8 cellular contexts compared by ENCODE assay signal in the genomic region with DNA sequence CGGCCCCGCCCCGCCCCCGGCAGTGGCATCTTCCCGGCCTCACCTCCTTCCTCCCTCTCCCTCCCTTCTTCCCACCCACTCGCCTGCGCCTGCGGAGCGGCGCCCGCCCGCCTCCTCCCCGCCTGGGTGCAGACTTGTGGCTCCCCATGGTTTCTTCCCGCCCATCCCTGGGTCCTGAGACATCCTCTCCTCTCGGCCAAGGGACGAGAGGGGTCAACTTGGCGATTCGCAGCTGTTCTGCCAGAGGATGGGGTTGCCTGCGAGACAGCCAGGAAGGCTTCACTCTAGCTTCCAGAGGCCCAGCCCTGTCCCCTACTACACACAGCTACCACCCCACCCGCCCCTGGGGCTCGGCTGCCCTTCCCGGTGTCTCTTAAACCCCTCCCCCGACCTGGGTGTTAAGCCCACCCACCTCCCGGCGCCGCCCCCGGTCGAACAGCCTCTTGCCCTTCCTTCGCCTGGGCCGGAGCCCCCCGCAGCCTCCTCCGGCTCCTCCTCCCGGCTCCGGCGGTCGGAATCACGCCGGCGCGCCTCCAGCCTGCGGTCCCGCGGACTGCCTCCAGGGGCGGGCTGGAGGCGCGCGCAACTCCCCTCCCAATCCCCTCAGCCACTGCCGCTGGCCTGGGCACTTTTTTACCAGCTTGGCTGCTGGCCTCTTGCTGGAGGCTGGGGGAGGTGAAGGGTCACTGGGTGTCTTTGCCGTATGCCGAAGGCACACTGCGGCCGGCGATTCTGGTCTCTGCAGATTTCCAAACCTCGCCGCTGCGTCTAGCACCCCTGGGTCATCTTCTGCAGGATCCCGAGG. TPM values are rescaled to one million over a fixed set of nuclear protein-coding genes. Genes with fewer than 3 reads are reported as not detected.
DNase-seq lines count a peak whose midpoint lies in the region; ATAC-seq and TF ChIP-seq lines count a peak whose summit lies in the region.

No MANE protein-coding gene starts in this region.

- peaks cover 62% of the 10 kb centered on the region for H3K4me1 ChIP-seq in Panc1 (ENCODE audit: control insufficient read depth, insufficient read depth, low read length)
- H3K4me1 ChIP-seq in naive thymus-derived CD4-positive, alpha-beta T cell (ENCODE audit: control insufficient read depth in 2 of 2, insufficient read depth in 2 of 2, low read length in 2 of 2): peaks cover 43 to 50% of the 10 kb centered on the region in 2 donors

- POLR2A ChIA-PET in Panc1 (lab: Charles Lee): interaction anchor here (0.6 to 1.5 kb wide), 4 partner anchors 33 to 155 kb away, joined by 3 to 9 read pairs (median 4); a partner anchor contains a TSS
- POLR2A ChIA-PET in naive thymus-derived CD4-positive, alpha-beta T cell (lab: Charles Lee): interaction anchor here (1.1 to 7.6 kb wide), 13 partner anchors 17 to 351 kb away, joined by 3 to 130 read pairs (median 5); a partner anchor contains a TSS

- ATAC-seq in GM21423 (IDR thresholded peaks at IDR 0.05; ENCODE audit: unreplicated experiment) (peak; percentile 43), Panc1 (peak; percentile 74)
- peak; percentile 45 for ATAC-seq in naive thymus-derived CD4-positive, alpha-beta T cell
- peak; percentile 61 to 64 for ATAC-seq in stimulated activated naive B cell treated with anti-CD40 and anti-IgM and Interleukin-4, amounts not matched to agents 10 μg/mL and 1 μg/mL and 100 μg/mL, for 72 hours (replicated peaks)

- CTCF ChIA-PET in Calu3 (lab: Charles Lee) (interaction anchor here (0.5 to 3.1 kb wide), 18 partner anchors 17 to 301 kb away, joined by 3 to 23 read pairs (median 5); a partner anchor contains a TSS), Panc1 (lab: Charles Lee) (interaction anchor here (0.6 to 1.1 kb wide), 9 partner anchors 15 to 209 kb away, joined by 3 to 12 read pairs (median 4); no protein-coding TSS in a partner anchor)
- CTCF ChIA-PET in naive thymus-derived CD4-positive, alpha-beta T cell (lab: Charles Lee): interaction anchor here (0.8 to 1.9 kb wide), 9 partner anchors 16 to 224 kb away, joined by 3 to 8 read pairs (median 4); a partner anchor contains a TSS

- peak; percentile 89 for TF ChIP-seq CTCF in Calu3 (IDR thresholded peaks at IDR 0.05; ENCODE audit: unreplicated experiment)
- peak; percentile 94 for TF ChIP-seq CTCF in Panc1 (IDR thresholded peaks at IDR 0.05)

- peak overlapping the region; percentile 74 to 85 for H3K4me3 ChIP-seq in Panc1 (ENCODE audit: low read depth in 2 of 2, low read length in 2 of 2)
- peak overlapping the region; percentile 100 for H3K4me3 ChIP-seq in naive thymus-derived CD4-positive, alpha-beta T cell (ENCODE audit: low read length)

- no peaks in the 10 kb centered on the region; the same call in 1 of the 2 replicates for H3K36me3 ChIP-seq in Panc1 (ENCODE audit: control insufficient read depth, insufficient read depth, low read length)
- H3K36me3 ChIP-seq in naive thymus-derived CD4-positive, alpha-beta T cell (ENCODE audit: control insufficient read depth in 2 of 3, insufficient read depth in 3 of 3, low read length in 3 of 3): peaks cover 0 to 23% (median 0%) of the 10 kb centered on the region in 3 experiments

- in situ Hi-C loops in Panc1 (cut with HindIII; ENCODE audit: low pct_unique_long_range_greater_than_20kb, low sequenced_read_pairs): no loop called here

- H3K9me3 ChIP-seq in Panc1 (ENCODE audit: control insufficient read depth, insufficient read depth, low read depth, low read length): no peaks in the 10 kb centered on the region
- H3K9me3 ChIP-seq in naive thymus-derived CD4-positive, alpha-beta T cell (ENCODE audit: control insufficient read depth in 2 of 3, low read length in 3 of 3): no peaks in the 10 kb centered on the region

- H3K36me3 Mint-ChIP-seq in Calu3 (ENCODE audit: insufficient read depth, unreplicated experiment): peaks cover 52% of the 10 kb centered on the region
- H3K36me3 Mint-ChIP-seq in activated T-helper 1 cell treated with anti-CD3 and anti-CD28 coated beads, Interleukin-12 subunit alpha, Interleukin-12 subunit beta, Interleukin-2, Interleukin-4 antibody, amounts not matched to agents 30 ng/mL and 10 ng/mL and 1 ng/mL, durations not matched to agents 14 hours and 24 hours and 36 hours (ENCODE audit: low read depth): peaks cover 4% of the 10 kb centered on the region
- peaks cover 0 to 11% (median 4%) of the 10 kb centered on the region in 5 donors for H3K36me3 Mint-ChIP-seq in naive thymus-derived CD4-positive, alpha-beta T cell
- H3K36me3 Mint-ChIP-seq in stimulated activated naive B cell treated with anti-CD40 and anti-IgM and Interleukin-4, amounts not matched to agents 10 μg/mL and 1 μg/mL and 100 μg/mL, for 72 hours: peaks cover 11 to 17% of the 10 kb centered on the region in 2 donors

- H3K27ac Mint-ChIP-seq in Calu3 (ENCODE audit: unreplicated experiment): peak overlapping the region; percentile 97
- peak overlapping the region; percentile 95 for H3K27ac Mint-ChIP-seq in activated T-helper 1 cell treated with anti-CD3 and anti-CD28 coated beads, Interleukin-12 subunit alpha, Interleukin-12 subunit beta, Interleukin-2, Interleukin-4 antibody, amounts not matched to agents 30 ng/mL and 10 ng/mL and 1 ng/mL, durations not matched to agents 14 hours and 24 hours and 36 hours
- H3K27ac Mint-ChIP-seq in naive thymus-derived CD4-positive, alpha-beta T cell: peak overlapping the region; percentile 48 to 99 (median 93)
- H3K27ac Mint-ChIP-seq in stimulated activated naive B cell treated with anti-CD40 and anti-IgM and Interleukin-4, amounts not matched to agents 10 μg/mL and 1 μg/mL and 100 μg/mL, for 72 hours: peak overlapping the region; percentile 98

- H3K27me3 Mint-ChIP-seq in Calu3 (ENCODE audit: unreplicated experiment): no peaks in the 10 kb centered on the region
- H3K27me3 Mint-ChIP-seq in activated T-helper 1 cell treated with anti-CD3 and anti-CD28 coated beads, Interleukin-12 subunit alpha, Interleukin-12 subunit beta, Interleukin-2, Interleukin-4 antibody, amounts not matched to agents 30 ng/mL and 10 ng/mL and 1 ng/mL, durations not matched to agents 14 hours and 24 hours and 36 hours (ENCODE audit: insufficient read depth): peaks cover 2% of the 10 kb centered on the region
- H3K27me3 Mint-ChIP-seq in naive thymus-derived CD4-positive, alpha-beta T cell: no peaks in the 10 kb centered on the region
- no peaks in the 10 kb centered on the region for H3K27me3 Mint-ChIP-seq in stimulated activated naive B cell treated with anti-CD40 and anti-IgM and Interleukin-4, amounts not matched to agents 10 μg/mL and 1 μg/mL and 100 μg/mL, for 72 hours

- peak overlapping the region; percentile 94 for H3K27ac ChIP-seq in Panc1 (ENCODE audit: low read length)
- peak overlapping the region; percentile 97 for H3K27ac ChIP-seq in naive thymus-derived CD4-positive, alpha-beta T cell (ENCODE audit: low read depth, low read length)

- peaks cover 48% of the 10 kb centered on the region for H3K4me1 Mint-ChIP-seq in Calu3 (ENCODE audit: low read depth, unreplicated experiment)
- H3K4me1 Mint-ChIP-seq in activated T-helper 1 cell treated with anti-CD3 and anti-CD28 coated beads, Interleukin-12 subunit alpha, Interleukin-12 subunit beta, Interleukin-2, Interleukin-4 antibody, amounts not matched to agents 30 ng/mL and 10 ng/mL and 1 ng/mL, durations not matched to agents 14 hours and 24 hours and 36 hours (ENCODE audit: low read depth): peaks cover 38% of the 10 kb centered on the region
- H3K4me1 Mint-ChIP-seq in naive thymus-derived CD4-positive, alpha-beta T cell: peaks cover 37 to 57% (median 52%) of the 10 kb centered on the region in 7 donors
- peaks cover 41 to 62% of the 10 kb centered on the region in 2 donors for H3K4me1 Mint-ChIP-seq in stimulated activated naive B cell treated with anti-CD40 and anti-IgM and Interleukin-4, amounts not matched to agents 10 μg/mL and 1 μg/mL and 100 μg/mL, for 72 hours

- no peaks in the 10 kb centered on the region for H3K9me3 Mint-ChIP-seq in Calu3 (ENCODE audit: low read depth, unreplicated experiment)
- no peaks in the 10 kb centered on the region for H3K9me3 Mint-ChIP-seq in activated T-helper 1 cell treated with anti-CD3 and anti-CD28 coated beads, Interleukin-12 subunit alpha, Interleukin-12 subunit beta, Interleukin-2, Interleukin-4 antibody, amounts not matched to agents 30 ng/mL and 10 ng/mL and 1 ng/mL, durations not matched to agents 14 hours and 24 hours and 36 hours
- H3K9me3 Mint-ChIP-seq in naive thymus-derived CD4-positive, alpha-beta T cell: peaks cover 0 to 5% (median 0%) of the 10 kb centered on the region in 11 donors
- no peaks in the 10 kb centered on the region for H3K9me3 Mint-ChIP-seq in stimulated activated naive B cell treated with anti-CD40 and anti-IgM and Interleukin-4, amounts not matched to agents 10 μg/mL and 1 μg/mL and 100 μg/mL, for 72 hours

- intact Hi-C loops in Calu3 (cut with micrococcal nuclease; ENCODE audit: unreplicated experiment): loop anchor here (2.0 to 5.0 kb wide), 4 partner anchors 25 to 90 kb away; no protein-coding TSS in a partner anchor
- intact Hi-C loops in Panc1 (cut with micrococcal nuclease; ENCODE audit: unreplicated experiment): loop anchor here (5.0 kb wide), 1 partner anchor 155 kb away; a partner anchor contains a TSS
- intact Hi-C loops in activated T-helper 1 cell treated with anti-CD3 and anti-CD28 coated beads, Interleukin-12 subunit alpha, Interleukin-12 subunit beta, Interleukin-2, Interleukin-4 antibody, amounts not matched to agents 30 ng/mL and 10 ng/mL and 1 ng/mL, durations not matched to agents 14 hours and 24 hours and 36 hours (cut with micrococcal nuclease): loop anchor here (1.0 to 10.0 kb wide), 9 partner anchors 16 to 351 kb away; a partner anchor contains a TSS
- intact Hi-C loops in naive thymus-derived CD4-positive, alpha-beta T cell (cut with micrococcal nuclease): loop anchor here (1.0 to 10.0 kb wide), 8 partner anchors 17 to 1473 kb away; a partner anchor contains a TSS

- peak overlapping the region; percentile 92 for H3K4me3 Mint-ChIP-seq in Calu3 (ENCODE audit: low read depth, unreplicated experiment)
- H3K4me3 Mint-ChIP-seq in activated T-helper 1 cell treated with anti-CD3 and anti-CD28 coated beads, Interleukin-12 subunit alpha, Interleukin-12 subunit beta, Interleukin-2, Interleukin-4 antibody, amounts not matched to agents 30 ng/mL and 10 ng/mL and 1 ng/mL, durations not matched to agents 14 hours and 24 hours and 36 hours: peak overlapping the region; percentile 99
- H3K4me3 Mint-ChIP-seq in naive thymus-derived CD4-positive, alpha-beta T cell: peak overlapping the region; percentile 91 to 100 (median 98)
- peak overlapping the region; percentile 97 to 99 for H3K4me3 Mint-ChIP-seq in stimulated activated naive B cell treated with anti-CD40 and anti-IgM and Interleukin-4, amounts not matched to agents 10 μg/mL and 1 μg/mL and 100 μg/mL, for 72 hours

- no peaks in the 10 kb centered on the region for H3K27me3 ChIP-seq in Panc1 (ENCODE audit: control insufficient read depth, insufficient read depth, low read length)
- H3K27me3 ChIP-seq in naive thymus-derived CD4-positive, alpha-beta T cell (ENCODE audit: control insufficient read depth in 2 of 2, insufficient read depth in 2 of 2, low read length in 2 of 2): no peaks in the 10 kb centered on the region

- no TSS peak for BruUV-seq in Calu3 (replicated peaks; lab: Mats Ljungman, UMichigan)
- BruUV-seq in Panc1 (replicated peaks; lab: Mats Ljungman, UMichigan): no TSS peak

- DNase-seq in Calu3 (peak; percentile 85), HuH-7.5 (ENCODE audit: low spot score) (peak; percentile 82), Panc1 (ENCODE audit: low read depth, low spot score) (no peak), fibroblast of gingiva (ENCODE audit: low read depth) (peak; percentile 92)
- DNase-seq in activated T-helper 1 cell treated with anti-CD3 and anti-CD28 coated beads, Interleukin-12 subunit alpha, Interleukin-12 subunit beta, Interleukin-2, Interleukin-4 antibody, amounts not matched to agents 30 ng/mL and 10 ng/mL and 1 ng/mL, durations not matched to agents 14 hours and 24 hours and 36 hours (ENCODE audit: low spot score): peak; percentile 63
- DNase-seq in naive thymus-derived CD4-positive, alpha-beta T cell: peak; percentile 34 to 82 (median 60)
- peak; percentile 80 for DNase-seq in stimulated activated naive B cell treated with anti-CD40 and anti-IgM and Interleukin-4, amounts not matched to agents 10 μg/mL and 1 μg/mL and 100 μg/mL, for 72 hours

RNA-seq across cellular contexts. Expression of a gene that starts 1.9 kb away (rescaled TPM):
- total RNA-seq in Calu3 (2022) (93.4 and 128 TPM in 2 replicates), Panc1 (2021; ENCODE audit: unreplicated experiment) (80.0 TPM)
- polyA plus RNA-seq in Panc1 (2012; ENCODE audit: insufficient read length): 40.4 TPM
- 70.2 and 74.3 TPM in 2 replicates for total RNA-seq in activated T-helper 1 cell treated with anti-CD3 and anti-CD28 coated beads, Interleukin-12 subunit alpha, Interleukin-12 subunit beta, Interleukin-2, Interleukin-4 antibody, amounts not matched to agents 30 ng/mL and 10 ng/mL and 1 ng/mL, durations not matched to agents 14 hours and 24 hours and 36 hours
- total RNA-seq in naive thymus-derived CD4-positive, alpha-beta T cell: 100 to 1,000 TPM in 4 of 5 experiments, 10 to 100 TPM in 1; 99.0 to 271 (median 153) TPM
- 10 to 100 TPM; 29.8 to 55.7 TPM for polyA plus RNA-seq in naive thymus-derived CD4-positive, alpha-beta T cell
